Comparison of ENCODE assay signal across 1 cellular context in the genomic region with DNA sequence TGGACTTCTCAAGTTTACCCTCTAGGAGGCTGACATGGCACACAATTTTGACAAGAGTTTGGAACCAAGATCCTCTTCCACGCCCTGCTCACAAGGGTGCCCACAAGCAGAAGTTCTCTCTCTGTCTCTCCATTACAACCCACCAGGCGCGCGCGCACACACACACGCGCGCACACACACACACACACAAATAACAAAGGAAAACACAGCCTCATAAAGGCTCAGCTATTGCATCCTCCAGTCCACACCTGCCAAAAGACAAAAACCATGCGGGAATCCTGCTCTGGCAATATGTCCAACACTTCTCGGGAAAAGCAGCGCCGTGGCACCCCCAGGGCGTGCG.
TF ChIP-seq lines count a peak whose summit lies in the region.

No MANE protein-coding gene starts in this region.

TF ChIP-seq in GM23338, 12 proteins besides CTCF, POLR2A, EP300 and RAD21 (continued from another document):
- TF ChIP-seq, protein P1, sequence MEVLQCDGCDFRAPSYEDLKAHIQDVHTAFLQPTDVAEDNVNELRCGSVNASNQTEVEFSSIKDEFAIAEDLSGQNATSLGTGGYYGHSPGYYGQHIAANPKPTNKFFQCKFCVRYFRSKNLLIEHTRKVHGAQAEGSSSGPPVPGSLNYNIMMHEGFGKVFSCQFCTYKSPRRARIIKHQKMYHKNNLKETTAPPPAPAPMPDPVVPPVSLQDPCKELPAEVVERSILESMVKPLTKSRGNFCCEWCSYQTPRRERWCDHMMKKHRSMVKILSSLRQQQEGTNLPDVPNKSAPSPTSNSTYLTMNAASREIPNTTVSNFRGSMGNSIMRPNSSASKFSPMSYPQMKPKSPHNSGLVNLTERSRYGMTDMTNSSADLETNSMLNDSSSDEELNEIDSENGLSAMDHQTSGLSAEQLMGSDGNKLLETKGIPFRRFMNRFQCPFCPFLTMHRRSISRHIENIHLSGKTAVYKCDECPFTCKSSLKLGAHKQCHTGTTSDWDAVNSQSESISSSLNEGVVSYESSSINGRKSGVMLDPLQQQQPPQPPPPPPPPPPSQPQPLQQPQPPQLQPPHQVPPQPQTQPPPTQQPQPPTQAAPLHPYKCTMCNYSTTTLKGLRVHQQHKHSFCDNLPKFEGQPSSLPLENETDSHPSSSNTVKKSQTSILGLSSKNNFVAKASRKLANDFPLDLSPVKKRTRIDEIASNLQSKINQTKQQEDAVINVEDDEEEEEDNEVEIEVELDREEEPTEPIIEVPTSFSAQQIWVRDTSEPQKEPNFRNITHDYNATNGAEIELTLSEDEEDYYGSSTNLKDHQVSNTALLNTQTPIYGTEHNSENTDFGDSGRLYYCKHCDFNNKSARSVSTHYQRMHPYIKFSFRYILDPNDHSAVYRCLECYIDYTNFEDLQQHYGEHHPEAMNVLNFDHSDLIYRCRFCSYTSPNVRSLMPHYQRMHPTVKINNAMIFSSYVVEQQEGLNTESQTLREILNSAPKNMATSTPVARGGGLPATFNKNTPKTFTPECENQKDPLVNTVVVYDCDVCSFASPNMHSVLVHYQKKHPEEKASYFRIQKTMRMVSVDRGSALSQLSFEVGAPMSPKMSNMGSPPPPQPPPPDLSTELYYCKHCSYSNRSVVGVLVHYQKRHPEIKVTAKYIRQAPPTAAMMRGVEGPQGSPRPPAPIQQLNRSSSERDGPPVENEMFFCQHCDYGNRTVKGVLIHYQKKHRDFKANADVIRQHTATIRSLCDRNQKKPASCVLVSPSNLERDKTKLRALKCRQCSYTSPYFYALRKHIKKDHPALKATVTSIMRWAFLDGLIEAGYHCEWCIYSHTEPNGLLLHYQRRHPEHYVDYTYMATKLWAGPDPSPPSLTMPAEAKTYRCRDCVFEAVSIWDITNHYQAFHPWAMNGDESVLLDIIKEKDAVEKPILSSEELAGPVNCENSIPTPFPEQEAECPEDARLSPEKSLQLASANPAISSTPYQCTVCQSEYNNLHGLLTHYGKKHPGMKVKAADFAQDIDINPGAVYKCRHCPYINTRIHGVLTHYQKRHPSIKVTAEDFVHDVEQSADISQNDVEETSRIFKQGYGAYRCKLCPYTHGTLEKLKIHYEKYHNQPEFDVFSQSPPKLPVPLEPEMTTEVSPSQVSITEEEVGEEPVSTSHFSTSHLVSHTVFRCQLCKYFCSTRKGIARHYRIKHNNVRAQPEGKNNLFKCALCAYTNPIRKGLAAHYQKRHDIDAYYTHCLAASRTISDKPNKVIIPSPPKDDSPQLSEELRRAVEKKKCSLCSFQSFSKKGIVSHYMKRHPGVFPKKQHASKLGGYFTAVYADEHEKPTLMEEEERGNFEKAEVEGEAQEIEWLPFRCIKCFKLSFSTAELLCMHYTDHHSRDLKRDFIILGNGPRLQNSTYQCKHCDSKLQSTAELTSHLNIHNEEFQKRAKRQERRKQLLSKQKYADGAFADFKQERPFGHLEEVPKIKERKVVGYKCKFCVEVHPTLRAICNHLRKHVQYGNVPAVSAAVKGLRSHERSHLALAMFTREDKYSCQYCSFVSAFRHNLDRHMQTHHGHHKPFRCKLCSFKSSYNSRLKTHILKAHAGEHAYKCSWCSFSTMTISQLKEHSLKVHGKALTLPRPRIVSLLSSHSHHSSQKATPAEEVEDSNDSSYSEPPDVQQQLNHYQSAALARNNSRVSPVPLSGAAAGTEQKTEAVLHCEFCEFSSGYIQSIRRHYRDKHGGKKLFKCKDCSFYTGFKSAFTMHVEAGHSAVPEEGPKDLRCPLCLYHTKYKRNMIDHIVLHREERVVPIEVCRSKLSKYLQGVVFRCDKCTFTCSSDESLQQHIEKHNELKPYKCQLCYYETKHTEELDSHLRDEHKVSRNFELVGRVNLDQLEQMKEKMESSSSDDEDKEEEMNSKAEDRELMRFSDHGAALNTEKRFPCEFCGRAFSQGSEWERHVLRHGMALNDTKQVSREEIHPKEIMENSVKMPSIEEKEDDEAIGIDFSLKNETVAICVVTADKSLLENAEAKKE (CRISPR knock-in tag; IDR thresholded peaks at IDR 0.05): no peak
